ENCODE assay signal across 22 cellular contexts in the genomic region with DNA sequence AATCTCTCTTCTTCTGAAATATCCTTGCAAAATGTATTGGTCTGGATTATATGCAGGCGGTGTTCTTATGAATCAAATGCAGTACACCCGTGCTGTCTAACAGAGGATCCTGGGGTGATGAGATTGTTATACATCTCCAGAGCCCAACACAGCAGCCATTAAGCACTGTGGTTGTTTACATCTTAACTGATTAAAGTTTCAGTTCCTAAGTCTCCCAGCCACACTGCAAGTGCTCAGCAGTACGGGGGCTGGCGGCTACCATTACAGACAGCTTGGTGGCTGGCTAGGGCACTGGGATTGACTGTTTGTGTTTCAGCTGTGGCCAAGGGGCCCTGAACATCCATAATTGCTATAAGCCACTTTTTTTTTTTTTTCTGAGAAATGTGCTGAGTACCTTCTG. TPM values are rescaled to one million over a fixed set of nuclear protein-coding genes. Genes with fewer than 3 reads are reported as not detected.
DNase-seq lines count a peak whose midpoint lies in the region; ATAC-seq lines count a peak whose summit lies in the region.
"Had no signal": no experiment of that assay in that cellular context is flagged by ENCODE, and none has a peak within 500 bp of the region (broad histone marks: within the 10 kb centered on the region; RNA-seq: fewer than 3 reads in every experiment).

No MANE protein-coding gene starts in this region.

- peaks cover 24 to 51% of the 10 kb centered on the region in 2 donors for H3K27me3 Mint-ChIP-seq in stimulated activated naive B cell treated with anti-CD40 and anti-IgM and Interleukin-4, amounts not matched to agents 10 μg/mL and 1 μg/mL and 100 μg/mL, for 72 hours

- peaks cover 3 to 8% of the 10 kb centered on the region in 2 donors for H3K4me1 Mint-ChIP-seq in stimulated activated naive B cell treated with anti-CD40 and anti-IgM and Interleukin-4, amounts not matched to agents 10 μg/mL and 1 μg/mL and 100 μg/mL, for 72 hours

- H3K9ac ChIP-seq in Karpas-422 (ENCODE audit: low read length), result no peak overlapping the region

- no peaks in the 10 kb centered on the region for H3K9me2 ChIP-seq in Karpas-422 (replicated peaks; ENCODE audit: insufficient read depth, low read length)

- no peak overlapping the region for H3K27ac Mint-ChIP-seq in stimulated activated naive B cell treated with anti-CD40 and anti-IgM and Interleukin-4, amounts not matched to agents 10 μg/mL and 1 μg/mL and 100 μg/mL, for 72 hours
- peak overlapping the region in 1 of 2 donors; percentile 9 for H3K27ac Mint-ChIP-seq in activated naive CD4-positive, alpha-beta T cell treated with anti-CD3 and anti-CD28 coated beads, Interleukin-2, amount 50 U/mL, for 72 hours
- H3K27ac Mint-ChIP-seq: CD4-positive, alpha-beta T cell; T-helper 2 cell treated with Interferon-gamma antibody and Interleukin-4, amounts not matched to agents 5 μg/mL and 100 μg/mL, for 36 hours had no signal

- H3K9me3 Mint-ChIP-seq in stimulated activated naive B cell treated with anti-CD40 and anti-IgM and Interleukin-4, amounts not matched to agents 10 μg/mL and 1 μg/mL and 100 μg/mL, for 72 hours, result peaks cover 0 to 5% of the 10 kb centered on the region in 2 donors
- no peaks in the 10 kb centered on the region for H3K9me3 Mint-ChIP-seq in activated naive CD4-positive, alpha-beta T cell treated with anti-CD3 and anti-CD28 coated beads, Interleukin-2, amount 50 U/mL, for 72 hours
- H3K9me3 Mint-ChIP-seq: CD4-positive, alpha-beta T cell; T-helper 2 cell treated with Interferon-gamma antibody and Interleukin-4, amounts not matched to agents 5 μg/mL and 100 μg/mL, for 36 hours had no signal

- H3K4me2 ChIP-seq in Karpas-422 (ENCODE audit: low read depth, low read length, poor library complexity, severe bottlenecking), result no peak overlapping the region

- H3K79me2 ChIP-seq in Karpas-422 (ENCODE audit: low read length), result no peaks in the 10 kb centered on the region

- no peaks in the 10 kb centered on the region for H3K9me3 ChIP-seq in Karpas-422 (ENCODE audit: low read length)

- H3K4me3 ChIP-seq in Karpas-422 (ENCODE audit: low read length), result no peak overlapping the region
- H3K4me3 ChIP-seq: SK-N-MC had no signal

- no peaks in the 10 kb centered on the region for H3K4me1 ChIP-seq in Karpas-422 (ENCODE audit: low read length)

- peak; percentile 6 for DNase-seq in SIG-M5 treated with dmso at 0.1 percent for 504 hours (lab: John Stamatoyannopoulos, UW; ENCODE audit: unreplicated experiment)
- DNase-seq in SIG-M5 (lab: John Stamatoyannopoulos, UW), result no peak
- peak; percentile 40 for DNase-seq in Karpas-422
- DNase-seq in NOMO-1 treated with dmso at 0.1 percent for 144 hours (lab: John Stamatoyannopoulos, UW; ENCODE audit: unreplicated experiment), result peak; percentile 17
- no peak for DNase-seq in stimulated activated naive B cell treated with anti-CD40 and anti-IgM and Interleukin-4, amounts not matched to agents 10 μg/mL and 1 μg/mL and 100 μg/mL, for 72 hours
- no peak for DNase-seq in DMS153 (lab: John Stamatoyannopoulos, UW)
- DNase-seq in activated naive CD4-positive, alpha-beta T cell treated with anti-CD3 and anti-CD28 coated beads, Interleukin-2, amount 50 U/mL, for 72 hours (ENCODE audit: low spot score in 2 of 2), result no peak
- no peak for DNase-seq in HK-2 (ENCODE audit: unreplicated experiment)
- DNase-seq: CD4-positive, alpha-beta T cell; EL; GOT3; KG1; NCI-H1092; NCI-H146; NCI-H2029 treated with DMSO at 0.1 percent for 48 hours; NCI-H2171 treated with DMSO at 0.1 percent for 48 hours; NCI-H446 treated with DMSO at 0.1 percent for 48 hours; NK-92 treated with Interleukin-12 subunit alpha and Interleukin-12 subunit beta, amount 100 ng/mL, for 24 hours had no signal

- H3K27me3 ChIP-seq in Karpas-422 (ENCODE audit: low read length), result no peaks in the 10 kb centered on the region

- H3K36me3 Mint-ChIP-seq in stimulated activated naive B cell treated with anti-CD40 and anti-IgM and Interleukin-4, amounts not matched to agents 10 μg/mL and 1 μg/mL and 100 μg/mL, for 72 hours, result no peaks in the 10 kb centered on the region
- H3K36me3 Mint-ChIP-seq in activated naive CD4-positive, alpha-beta T cell treated with anti-CD3 and anti-CD28 coated beads, Interleukin-2, amount 50 U/mL, for 72 hours, result no peaks in the 10 kb centered on the region

- H3K36me3 ChIP-seq in Karpas-422 (ENCODE audit: insufficient read depth, low read length), result no peaks in the 10 kb centered on the region

- H4K20me1 ChIP-seq in Karpas-422 (ENCODE audit: insufficient read depth, low read depth, low read length), result no peaks in the 10 kb centered on the region

- peak; percentile 68 to 73 for ATAC-seq in stimulated activated naive B cell treated with anti-CD40 and anti-IgM and Interleukin-4, amounts not matched to agents 10 μg/mL and 1 μg/mL and 100 μg/mL, for 72 hours (replicated peaks)
- no peak for ATAC-seq in activated naive CD4-positive, alpha-beta T cell treated with anti-CD3 and anti-CD28 coated beads, Interleukin-2, amount 50 U/mL, for 72 hours
- ATAC-seq: HepG2 had no signal

- H2AFZ ChIP-seq in Karpas-422 (ENCODE audit: low read length), result no peak overlapping the region

- H3K27ac ChIP-seq in Karpas-422 (ENCODE audit: low read length), result no peak overlapping the region
- H3K27ac ChIP-seq: 22Rv1, SK-N-MC had no signal

- no peak overlapping the region for H3K4me3 Mint-ChIP-seq in stimulated activated naive B cell treated with anti-CD40 and anti-IgM and Interleukin-4, amounts not matched to agents 10 μg/mL and 1 μg/mL and 100 μg/mL, for 72 hours
- H3K4me3 Mint-ChIP-seq: CD4-positive, alpha-beta T cell; T-helper 2 cell treated with Interferon-gamma antibody and Interleukin-4, amounts not matched to agents 5 μg/mL and 100 μg/mL, for 36 hours had no signal

RNA-seq across cellular contexts. Expression of a gene that starts 7.1 kb away (rescaled TPM):
- not detected in 2 replicates for total RNA-seq in Karpas-422 (2014; rRNA removed; shearing (Covaris generic); ENCODE audit: low replicate concordance)
- not detected for total RNA-seq in activated naive CD4-positive, alpha-beta T cell treated with anti-CD3 and anti-CD28 coated beads, Interleukin-2, amount 50 U/mL, for 72 hours
- total RNA-seq: CD4-positive, alpha-beta T cell had no signal

RNA-seq across cellular contexts. Expression of a gene that starts 26.7 kb away (rescaled TPM):
- total RNA-seq in Karpas-422 (2014; rRNA removed; shearing (Covaris generic); ENCODE audit: low replicate concordance), result not detected in 2 replicates
- not detected for total RNA-seq in activated naive CD4-positive, alpha-beta T cell treated with anti-CD3 and anti-CD28 coated beads, Interleukin-2, amount 50 U/mL, for 72 hours
- total RNA-seq: CD4-positive, alpha-beta T cell; HepG2 had no signal

Comparison
In these comparisons a context has a peak if more than half of its experiments do, and no peak if none do; other contexts are left out.
1. DNase-seq: peak in SIG-M5 treated with dmso at 0.1 percent for 504 hours (single experiment), Karpas-422 (single experiment) and NOMO-1 treated with dmso at 0.1 percent for 144 hours (single experiment); none in SIG-M5 (single experiment), stimulated activated naive B cell treated with anti-CD40 and anti-IgM and Interleukin-4, amounts not matched to agents 10 μg/mL and 1 μg/mL and 100 μg/mL, for 72 hours (single experiment), DMS153 (single experiment), activated naive CD4-positive, alpha-beta T cell treated with anti-CD3 and anti-CD28 coated beads, Interleukin-2, amount 50 U/mL, for 72 hours (0 of 2) and HK-2 (single experiment).
2. ATAC-seq: peak in stimulated activated naive B cell treated with anti-CD40 and anti-IgM and Interleukin-4, amounts not matched to agents 10 μg/mL and 1 μg/mL and 100 μg/mL, for 72 hours (2 of 2); none in activated naive CD4-positive, alpha-beta T cell treated with anti-CD3 and anti-CD28 coated beads, Interleukin-2, amount 50 U/mL, for 72 hours (0 of 2).